14 cellular contexts compared by ENCODE assay signal in the genomic region with DNA sequence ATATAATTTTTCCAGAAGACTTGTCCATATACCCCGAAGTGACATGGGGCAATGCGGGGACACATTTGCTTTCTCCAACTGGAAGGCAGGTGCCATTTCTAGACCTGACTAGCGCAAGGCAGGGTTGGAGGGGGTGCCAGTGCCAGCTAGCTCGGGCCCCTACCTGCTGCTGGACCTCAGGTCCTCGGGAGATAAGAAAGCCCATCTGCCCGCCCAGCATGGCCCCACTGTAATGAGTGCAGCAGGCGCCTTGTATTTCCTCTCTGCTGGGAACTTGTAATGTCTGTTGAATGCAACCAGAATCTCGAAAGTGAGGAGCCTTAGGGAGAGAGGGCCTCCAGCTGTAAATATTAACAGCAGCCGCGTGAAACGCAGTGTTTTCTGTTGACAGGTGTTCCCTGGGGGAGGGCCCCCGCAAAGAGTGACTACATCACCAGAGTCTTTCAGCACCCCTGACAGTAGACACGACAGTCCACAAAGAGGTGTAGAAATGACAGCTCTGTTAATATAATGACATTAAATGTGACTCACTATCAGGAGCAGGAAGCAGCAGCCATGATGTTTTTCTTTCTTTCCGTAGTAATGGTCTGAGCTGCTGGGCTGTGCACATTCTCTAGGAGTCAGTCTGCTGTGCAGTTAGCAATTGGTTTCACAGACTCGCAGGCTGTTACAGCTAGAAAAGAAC. TPM values are rescaled to one million over a fixed set of nuclear protein-coding genes. Genes with fewer than 3 reads are reported as not detected.
DNase-seq lines count a peak whose midpoint lies in the region; ATAC-seq, FAIRE-seq and TF ChIP-seq lines count a peak whose summit lies in the region.
"Had no signal": no experiment of that assay in that cellular context is flagged by ENCODE, and none has a peak within 500 bp of the region (broad histone marks: within the 10 kb centered on the region; RNA-seq: fewer than 3 reads in every experiment).

No MANE protein-coding gene starts in this region.

- H2AFZ ChIP-seq in GM23248, result no peak overlapping the region

- H3F3A ChIP-seq in GM23248 (ENCODE audit: insufficient read depth), result peaks cover 43% of the 10 kb centered on the region

- in situ Hi-C loops in GM23248 (cut with MboI) (loop anchor here (10.0 kb wide), 2 partner anchors 196 to 314 kb away; no protein-coding TSS in a partner anchor), brain microvascular endothelial cell (cut with HindIII; ENCODE audit: low pct_ligation_motif_present, low sequenced_read_pairs) (loop anchor here (25.0 kb wide), 1 partner anchor 311 kb away; no protein-coding TSS in a partner anchor)

- no peak overlapping the region for H3K9ac ChIP-seq in GM23248

- H3K4me1 Mint-ChIP-seq in T-helper 2 cell treated with Interferon-gamma antibody and Interleukin-4, amounts not matched to agents 5 μg/mL and 100 μg/mL, for 36 hours (ENCODE audit: low read depth), result peaks cover 12% of the 10 kb centered on the region
- H3K4me1 Mint-ChIP-seq: memory B cell had no signal

- H3K27me3 ChIP-seq in GM23248 (replicated peaks; ENCODE audit: insufficient read depth), result no peaks in the 10 kb centered on the region
- no peaks in the 10 kb centered on the region for H3K27me3 ChIP-seq in brain microvascular endothelial cell (replicated peaks)

- ATAC-seq in GM21526 (IDR thresholded peaks at IDR 0.05; ENCODE audit: low FRiP score, unreplicated experiment), result no peak
- ATAC-seq: CD8-positive, alpha-beta T cell had no signal

- H3K9me3 Mint-ChIP-seq in T-helper 2 cell treated with Interferon-gamma antibody and Interleukin-4, amounts not matched to agents 5 μg/mL and 100 μg/mL, for 36 hours, result no peaks in the 10 kb centered on the region
- H3K9me3 Mint-ChIP-seq: CD8-positive, alpha-beta T cell; memory B cell had no signal

- no peaks in the 10 kb centered on the region for H3K9me2 ChIP-seq in GM23248 (ENCODE audit: insufficient read depth)

- peak overlapping the region; percentile 32 for H3K4me2 ChIP-seq in GM23248 (ENCODE audit: unreplicated experiment)

- no peaks in the 10 kb centered on the region for H3K9me3 ChIP-seq in GM23248 (ENCODE audit: low read depth)

- H3K27ac ChIP-seq in GM23248 (peak overlapping the region; percentile 68), brain microvascular endothelial cell (peak overlapping the region; percentile 60)

- TF ChIP-seq POLR2A in H54 (IDR thresholded peaks at IDR 0.05; ENCODE audit: low read depth, low read length), result no peak

- no peaks in the 10 kb centered on the region for H3K36me3 Mint-ChIP-seq in T-helper 2 cell treated with Interferon-gamma antibody and Interleukin-4, amounts not matched to agents 5 μg/mL and 100 μg/mL, for 36 hours (ENCODE audit: low read depth)
- H3K36me3 Mint-ChIP-seq: CD8-positive, alpha-beta T cell; memory B cell had no signal

- no peak overlapping the region for H3K4me3 Mint-ChIP-seq in T-helper 2 cell treated with Interferon-gamma antibody and Interleukin-4, amounts not matched to agents 5 μg/mL and 100 μg/mL, for 36 hours
- H3K4me3 Mint-ChIP-seq: CD8-positive, alpha-beta T cell; memory B cell had no signal

- no peak for TF ChIP-seq CTCF in brain microvascular endothelial cell (IDR thresholded peaks at IDR 0.05; ENCODE audit: low read depth, low read length, missing control alignments)

- H3K4me1 ChIP-seq in GM23248 (ENCODE audit: insufficient read depth), result peaks cover 54% of the 10 kb centered on the region

- H3K27me3 Mint-ChIP-seq in T-helper 2 cell treated with Interferon-gamma antibody and Interleukin-4, amounts not matched to agents 5 μg/mL and 100 μg/mL, for 36 hours (ENCODE audit: low read depth), result no peaks in the 10 kb centered on the region

- H3K4me3 ChIP-seq in GM23248 (no peak overlapping the region), brain microvascular endothelial cell (ENCODE audit: low read depth, low read length) (no peak overlapping the region)

- no peak overlapping the region for H3K27ac Mint-ChIP-seq in T-helper 2 cell treated with Interferon-gamma antibody and Interleukin-4, amounts not matched to agents 5 μg/mL and 100 μg/mL, for 36 hours
- H3K27ac Mint-ChIP-seq: CD8-positive, alpha-beta T cell; memory B cell had no signal

- DNase-seq in AG20443 (ENCODE audit: low spot score), result peak; percentile 31
- DNase-seq in GM23248, result peak; percentile 61
- DNase-seq in brain microvascular endothelial cell, result peak; percentile 42
- peak; percentile 21 to 37 for DNase-seq in lung microvascular endothelial cell (ENCODE audit: low read depth in 2 of 2)
- DNase-seq in T-helper 2 cell treated with Interferon-gamma antibody and Interleukin-4, amounts not matched to agents 5 μg/mL and 100 μg/mL, for 36 hours (ENCODE audit: low spot score), result no peak
- no peak for DNase-seq in OCI-M1 (lab: John Stamatoyannopoulos, UW)
- DNase-seq in H54 (ENCODE audit: insufficient read length, low spot score), result no peak
- DNase-seq: activated CD4-positive, CD25-positive, alpha-beta regulatory T cell; CD8-positive, alpha-beta T cell; effector CD8-positive, alpha-beta T cell; NCI-H1436 treated with DMSO at 0.1 percent for 48 hours had no signal

- no peaks in the 10 kb centered on the region for H3K79me2 ChIP-seq in GM23248 (ENCODE audit: insufficient read depth)

- 71 to 76% methylated on average over 13 to 15 of the region's 15 CpGs for WGBS in GM23248 (ENCODE audit: low coverage in 1 of 2, low lambda C conversion rate in 2 of 2, missing lambda C conversion rate in 2 of 2), 2 experiments

- H4K20me1 ChIP-seq in GM23248 (ENCODE audit: insufficient read depth), result no peaks in the 10 kb centered on the region

- no peak for FAIRE-seq in H54 (lab: Jason Lieb, UNC)
- FAIRE-seq: H1 had no signal

- no peaks in the 10 kb centered on the region for H3K36me3 ChIP-seq in GM23248 (ENCODE audit: low read depth)
- no peaks in the 10 kb centered on the region for H3K36me3 ChIP-seq in brain microvascular endothelial cell (replicated peaks)

RNA-seq across cellular contexts. Expression of gene WASF3, which starts 58.8 kb away (rescaled TPM):
- 19.2 and 19.9 TPM in 2 replicates for total RNA-seq in GM23248 (2014; rRNA removed; shearing (Covaris generic))
- 13.5 and 14.7 TPM in 2 replicates for polyA plus RNA-seq in GM23248 (2016; fragmentation: Nextera tagmentation; extraction: Ambion mirVana)
- total RNA-seq in lung microvascular endothelial cell, result 15.3 and 21.2 TPM in 2 replicates
- total RNA-seq: CD8-positive, alpha-beta T cell had no signal

Comparison
In these comparisons a context has a peak if more than half of its experiments do, and no peak if none do; other contexts are left out.
1. DNase-seq: peak in AG20443 (single experiment), GM23248 (single experiment), brain microvascular endothelial cell (single experiment) and lung microvascular endothelial cell (2 of 2); none in T-helper 2 cell treated with Interferon-gamma antibody and Interleukin-4, amounts not matched to agents 5 μg/mL and 100 μg/mL, for 36 hours (single experiment), OCI-M1 (single experiment) and H54 (single experiment).